8 cellular contexts compared by ENCODE assay signal in the genomic region with DNA sequence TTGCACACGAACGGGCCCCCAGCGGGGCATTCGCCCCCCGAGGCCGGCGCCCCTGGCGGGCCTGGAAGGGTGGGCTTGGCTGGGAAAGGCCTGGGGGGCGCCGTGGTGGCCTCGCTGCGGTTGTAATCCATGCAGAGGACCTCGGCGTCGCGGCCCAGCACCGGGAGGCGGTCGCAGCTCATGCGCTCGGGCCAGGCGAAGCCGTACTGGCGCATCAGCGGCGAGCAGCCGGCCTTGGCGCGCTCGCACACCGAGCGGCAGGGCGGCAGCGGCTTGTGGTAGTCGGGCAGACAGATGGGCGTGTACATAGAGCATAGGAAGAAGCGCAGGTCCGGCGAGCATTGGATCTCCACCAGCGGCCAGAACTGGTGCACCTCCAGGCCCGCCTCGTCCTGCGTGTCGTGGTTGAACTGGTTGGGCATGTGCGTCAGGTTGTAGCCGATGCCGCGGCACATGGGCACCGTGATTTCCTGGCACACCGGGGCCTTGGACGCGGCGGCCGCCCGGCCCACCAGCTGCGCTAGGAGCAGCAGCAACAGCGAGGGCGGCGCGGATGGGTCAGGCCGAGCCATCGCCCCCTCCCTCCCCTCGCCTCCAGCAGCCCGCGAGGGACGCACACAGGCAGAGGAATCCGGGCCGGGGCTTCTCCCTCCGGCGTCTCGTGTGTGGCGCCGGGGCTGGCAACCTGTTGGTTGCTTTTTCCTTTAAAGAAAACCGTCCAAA. TPM values are rescaled to one million over a fixed set of nuclear protein-coding genes. Genes with fewer than 3 reads are reported as not detected.
DNase-seq lines count a peak whose midpoint lies in the region; ATAC-seq and TF ChIP-seq lines count a peak whose summit lies in the region.

No MANE protein-coding gene starts in this region.

- H3K4me3 ChIP-seq in GM12865 (ENCODE audit: low read depth, low read length) (peak overlapping the region; percentile 91), fibroblast of the aortic adventitia (ENCODE audit: low read depth, low read length) (peak overlapping the region; percentile 75)

- H3K27me3 Mint-ChIP-seq in activated T-cell treated with anti-CD3 and anti-CD28 coated beads, Interleukin-2, amount 50 U/mL, for 4 hours (ENCODE audit: low read depth) = peaks cover 42% of the 10 kb centered on the region
- peaks cover 89% of the 10 kb centered on the region for H3K27me3 Mint-ChIP-seq in neural crest cell (ENCODE audit: low read depth)

- H3K4me1 Mint-ChIP-seq in activated T-cell treated with anti-CD3 and anti-CD28 coated beads, Interleukin-2, amount 50 U/mL, for 4 hours (ENCODE audit: low read depth) = peaks cover 29% of the 10 kb centered on the region
- peaks cover 42% of the 10 kb centered on the region for H3K4me1 Mint-ChIP-seq in neural crest cell

- no peaks in the 10 kb centered on the region for H3K9me3 Mint-ChIP-seq in activated T-cell treated with anti-CD3 and anti-CD28 coated beads, Interleukin-2, amount 50 U/mL, for 4 hours
- no peaks in the 10 kb centered on the region for H3K9me3 Mint-ChIP-seq in neural crest cell

- peak; percentile 63 for DNase-seq in GM12865 (ENCODE audit: low read depth)
- peak; percentile 55 for DNase-seq in NCI-H146 (lab: John Stamatoyannopoulos, UW)
- no peak for DNase-seq in activated T-cell treated with anti-CD3 and anti-CD28 coated beads, Interleukin-2, amount 50 U/mL, for 4 hours
- peak; percentile 39 for DNase-seq in fibroblast of the aortic adventitia (ENCODE audit: low read depth)
- DNase-seq in neural crest cell (ENCODE audit: low read depth, low spot score) = peak; percentile 28
- DNase-seq in cortex of kidney (lab: John Stamatoyannopoulos, UW) = no peak
- no peak for DNase-seq in NAMALWA (ENCODE audit: low spot score)
- no peak for DNase-seq in KG1 (lab: John Stamatoyannopoulos, UW)

- peak in 1 of 2 donors; percentile 13 for ATAC-seq in activated T-cell treated with anti-CD3 and anti-CD28 coated beads, Interleukin-2, amount 50 U/mL, for 4 hours

- TF ChIP-seq CTCF in GM12865 (IDR thresholded peaks at IDR 0.05; ENCODE audit: insufficient read depth, low read depth, low read length, missing control alignments) = no peak
- TF ChIP-seq CTCF in fibroblast of the aortic adventitia (IDR thresholded peaks at IDR 0.05; ENCODE audit: insufficient read depth, low read length) = no peak
- no peak for TF ChIP-seq CTCF in neural crest cell (conservative IDR thresholded peaks at IDR 0.05)

- H3K27ac Mint-ChIP-seq in neural crest cell (ENCODE audit: unreplicated experiment) = no peak overlapping the region

- no peaks in the 10 kb centered on the region for H3K36me3 Mint-ChIP-seq in activated T-cell treated with anti-CD3 and anti-CD28 coated beads, Interleukin-2, amount 50 U/mL, for 4 hours (ENCODE audit: insufficient read depth)
- peaks cover 2% of the 10 kb centered on the region for H3K36me3 Mint-ChIP-seq in neural crest cell (ENCODE audit: low read depth)

- H3K4me3 Mint-ChIP-seq in activated T-cell treated with anti-CD3 and anti-CD28 coated beads, Interleukin-2, amount 50 U/mL, for 4 hours = peak overlapping the region; percentile 81
- peak overlapping the region; percentile 90 for H3K4me3 Mint-ChIP-seq in neural crest cell

RNA-seq across cellular contexts. Expression of gene FZD5, which starts 1.4 kb away (rescaled TPM):
- total RNA-seq in activated T-cell treated with anti-CD3 and anti-CD28 coated beads, Interleukin-2, amount 50 U/mL, for 4 hours = under 1 TPM; 0.56 to 0.79 (median 0.71) TPM
- total RNA-seq in fibroblast of the aortic adventitia (ENCODE audit: low replicate concordance) = 1.4 and 2.4 TPM in 2 replicates
- total RNA-seq in neural crest cell = 2.4 and 2.5 TPM in 2 replicates

RNA-seq across cellular contexts. Expression of gene CCNYL1, which starts 56.9 kb away (rescaled TPM):
- 10 to 100 TPM in 1 of 3 donors, 1 to 10 TPM in 2; 6.3 to 10.3 (median 6.7) TPM for total RNA-seq in activated T-cell treated with anti-CD3 and anti-CD28 coated beads, Interleukin-2, amount 50 U/mL, for 4 hours
- total RNA-seq in fibroblast of the aortic adventitia (ENCODE audit: low replicate concordance) (24.6 and 59.5 TPM in 2 replicates), neural crest cell (24.3 and 26.5 TPM in 2 replicates)

Comparison
In these comparisons a context has a peak if more than half of its experiments do, and no peak if none do; other contexts are left out.
1. DNase-seq: peak in GM12865 (single experiment), NCI-H146 (single experiment), fibroblast of the aortic adventitia (single experiment) and neural crest cell (single experiment); none in activated T-cell treated with anti-CD3 and anti-CD28 coated beads, Interleukin-2, amount 50 U/mL, for 4 hours (single experiment), cortex of kidney (single experiment), NAMALWA (single experiment) and KG1 (single experiment).